19 cellular contexts compared by ENCODE assay signal in genomic region chr2:157231476-157231875, GRCh38. TPM values are rescaled to one million over a fixed set of nuclear protein-coding genes. Genes with fewer than 3 reads are reported as not detected.
DNase-seq lines count a peak whose midpoint lies in the region; ATAC-seq and TF ChIP-seq lines count a peak whose summit lies in the region.
"Had no signal": no experiment of that assay in that cellular context is flagged by ENCODE, and none has a peak within 500 bp of the region (broad histone marks: within the 10 kb centered on the region; RNA-seq: fewer than 3 reads in every experiment).

No MANE protein-coding gene starts in this region.

- no peak overlapping the region for H4K5ac ChIP-seq in IMR-90 (ENCODE audit: low read depth, low read length)

- dilution Hi-C loops in IMR-90 (cut with HindIII; ENCODE audit: low sequenced_read_pairs, unreplicated experiment), result no loop called here

- H3K9me3 Mint-ChIP-seq in Caco-2 (ENCODE audit: unreplicated experiment), result no peaks in the 10 kb centered on the region
- H3K9me3 Mint-ChIP-seq: H9 had no signal

- peaks cover 4 to 6% of the 10 kb centered on the region in 2 experiments; a peak in 1 of 4 replicates for H3K79me1 ChIP-seq in IMR-90 (ENCODE audit: low read depth in 1 of 2, low read length in 2 of 2)

- H2BK15ac ChIP-seq in IMR-90 (ENCODE audit: low read depth, low read length), result no peak overlapping the region

- H3K27ac Mint-ChIP-seq in Caco-2 (ENCODE audit: unreplicated experiment), result no peak overlapping the region
- H3K27ac Mint-ChIP-seq: H9, IgD-negative memory B cell had no signal

- H2AK5ac ChIP-seq in IMR-90 (ENCODE audit: low read depth, low read length), result no peak overlapping the region

- no peaks in the 10 kb centered on the region for H3K36me3 Mint-ChIP-seq in Caco-2 (ENCODE audit: insufficient read depth, unreplicated experiment)
- H3K36me3 Mint-ChIP-seq: CD4-positive, alpha-beta memory T cell; IgD-negative memory B cell had no signal

- H2AFZ ChIP-seq in IMR-90 (replicated peaks; ENCODE audit: low read length, poor library complexity), result no peak overlapping the region
- H2AFZ ChIP-seq in fibroblast of lung (ENCODE audit: low read length), result no peak overlapping the region

- no peak overlapping the region for H2BK20ac ChIP-seq in IMR-90 (ENCODE audit: low read depth, low read length)

- TF ChIP-seq RAD21 in IMR-90 (IDR thresholded peaks at IDR 0.05; ENCODE audit: low read length), result no peak

- ATAC-seq in IMR-90 (ENCODE audit: low read depth), result no peak; the same call in 1 of the 2 replicates
- ATAC-seq: GM12878 had no signal

- H3K4me3 Mint-ChIP-seq in Caco-2 (ENCODE audit: unreplicated experiment), result no peak overlapping the region
- H3K4me3 Mint-ChIP-seq: CD4-positive, alpha-beta memory T cell; H9; IgD-negative memory B cell had no signal

- H3K14ac ChIP-seq in IMR-90 (replicated peaks; ENCODE audit: low read depth, low read length), result no peak overlapping the region

- H3K23ac ChIP-seq in IMR-90 (ENCODE audit: low read depth, low read length), result no peak overlapping the region

- H3K9me3 ChIP-seq in IMR-90 (ENCODE audit: control insufficient read depth, insufficient read depth, low read length) (no peaks in the 10 kb centered on the region), fibroblast of lung (ENCODE audit: control insufficient read depth, insufficient read depth, low read depth, low read length) (no peaks in the 10 kb centered on the region), Caco-2 (no peaks in the 10 kb centered on the region)
- H3K9me3 ChIP-seq: BE2C had no signal

- peaks cover 14% of the 10 kb centered on the region for H3K4me1 ChIP-seq in IMR-90 (ENCODE audit: control insufficient read depth, insufficient read depth, low read length)
- peaks cover 16% of the 10 kb centered on the region for H3K4me1 ChIP-seq in fibroblast of lung (ENCODE audit: control insufficient read depth, extremely low read depth, insufficient read depth, low read length)
- H3K4me1 ChIP-seq in Caco-2, result no peaks in the 10 kb centered on the region
- H3K4me1 ChIP-seq: BE2C had no signal

- H3K79me2 ChIP-seq in fibroblast of lung (ENCODE audit: control insufficient read depth, insufficient read depth, low read length), result no peaks in the 10 kb centered on the region

- TF ChIP-seq POLR2A in IMR-90 (IDR thresholded peaks at IDR 0.05; ENCODE audit: low read depth, low read length), result no peak

- POLR2A ChIA-PET in IMR-90 (lab: Charles Lee; ENCODE audit: unreplicated experiment), result no interaction called here
- POLR2A ChIA-PET in Caco-2 (lab: Charles Lee), result no interaction called here

- H3K27ac ChIP-seq in IMR-90 (ENCODE audit: insufficient read depth, low read length), result no peak overlapping the region
- H3K27ac ChIP-seq in fibroblast of lung (ENCODE audit: insufficient read depth, low read length), result no peak overlapping the region
- H3K27ac ChIP-seq: C4-2B had no signal

- in situ Hi-C loops in IMR-90 (cut with MboI; ENCODE audit: low sequenced_read_pairs), result no loop called here

- no peaks in the 10 kb centered on the region for H4K20me1 ChIP-seq in IMR-90 (ENCODE audit: insufficient read depth, low read length)
- no peaks in the 10 kb centered on the region for H4K20me1 ChIP-seq in fibroblast of lung (ENCODE audit: control insufficient read depth, extremely low read depth, insufficient read depth, low read length)

- no TSS peak for BruUV-seq in IMR-90 (replicated peaks; lab: Mats Ljungman, UMichigan)
- no TSS peak for BruUV-seq in Caco-2 (replicated peaks; lab: Mats Ljungman, UMichigan)

- H3K9ac ChIP-seq in IMR-90 (ENCODE audit: low read depth, low read length), result no peak overlapping the region
- H3K9ac ChIP-seq in fibroblast of lung (ENCODE audit: insufficient read depth, low read length), result no peak overlapping the region

- peaks cover 4% of the 10 kb centered on the region for H3K27me3 Mint-ChIP-seq in Caco-2 (ENCODE audit: insufficient read depth, unreplicated experiment)
- H3K27me3 Mint-ChIP-seq: IgD-negative memory B cell had no signal

- no peak overlapping the region for H3K4ac ChIP-seq in IMR-90 (ENCODE audit: low read depth, low read length)

- H2BK5ac ChIP-seq in IMR-90 (ENCODE audit: low read depth, low read length, poor library complexity, severe bottlenecking), result peak overlapping the region; percentile 59

- no peaks in the 10 kb centered on the region for H3K4me1 Mint-ChIP-seq in Caco-2 (ENCODE audit: low read depth, unreplicated experiment)
- H3K4me1 Mint-ChIP-seq: CD4-positive, alpha-beta memory T cell; H9; IgD-negative memory B cell had no signal

- no peak overlapping the region for H2BK120ac ChIP-seq in IMR-90 (ENCODE audit: low read depth, low read length)

- DNase-seq in ELR (ENCODE audit: low read depth) (peak; percentile 3), IMR-90 (peak; percentile 46), fibroblast of lung (ENCODE audit: low read depth in 2 of 2) (peak in 1 of 2 donors; percentile 65), iris pigment epithelial cell (ENCODE audit: low read depth) (peak; percentile 45), Caco-2 (no peak), hippocampal formation (lab: John Stamatoyannopoulos, UW) (no peak), NCI-H2196 (lab: John Stamatoyannopoulos, UW; ENCODE audit: unreplicated experiment) (no peak)
- DNase-seq: ACHN, BE2C, DMS153, DMS79 treated with DMSO at 0.1 percent for 48 hours, GF-D8, GOT3, H9 had no signal

- no peak overlapping the region for H4K91ac ChIP-seq in IMR-90 (ENCODE audit: insufficient read depth, low read depth, low read length)

- H4K8ac ChIP-seq in IMR-90 (ENCODE audit: low read depth in 2 of 2, low read length in 2 of 2), result no peak overlapping the region; a peak in 1 of 4 replicates

- H3K9me1 ChIP-seq in IMR-90 (ENCODE audit: insufficient read depth, low read length), result peaks cover 3% of the 10 kb centered on the region

- no peaks in the 10 kb centered on the region for H3K36me3 ChIP-seq in IMR-90 (ENCODE audit: control insufficient read depth, insufficient read depth, low read length)
- no peaks in the 10 kb centered on the region for H3K36me3 ChIP-seq in fibroblast of lung (ENCODE audit: control insufficient read depth, insufficient read depth, low read length)
- H3K36me3 ChIP-seq in Caco-2 (ENCODE audit: control insufficient read depth, insufficient read depth, low read length), result no peaks in the 10 kb centered on the region
- H3K36me3 ChIP-seq: BE2C had no signal

- H3K4me3 ChIP-seq in IMR-90 (ENCODE audit: insufficient read depth, low read depth, low read length), result no peak overlapping the region
- no peak overlapping the region for H3K4me3 ChIP-seq in fibroblast of lung (replicated peaks in 1 of 4; ENCODE audit: control extremely low read depth in 1 of 4, insufficient read depth in 1 of 4, low read depth in 3 of 4, low read length in 4 of 4)
- H3K4me3 ChIP-seq in Caco-2 (ENCODE audit: low read depth, low read length), result no peak overlapping the region
- H3K4me3 ChIP-seq: GM12878 had no signal

- no peak overlapping the region for H3K18ac ChIP-seq in IMR-90 (ENCODE audit: low read depth, low read length)

- CTCF ChIA-PET in IMR-90 (lab: Yijun Ruan, JAX), result no interaction called here
- CTCF ChIA-PET in Caco-2 (lab: Charles Lee), result no interaction called here

- intact Hi-C loops in IMR-90 (cut with micrococcal nuclease) (no loop called here), Caco-2 (cut with micrococcal nuclease; ENCODE audit: unreplicated experiment) (no loop called here)

- H3K4me2 ChIP-seq in IMR-90 (ENCODE audit: low read depth, low read length), result no peak overlapping the region
- peak overlapping the region; percentile 11 for H3K4me2 ChIP-seq in fibroblast of lung (ENCODE audit: extremely low read depth, insufficient read depth, low read length)

- no peaks in the 10 kb centered on the region for H3K27me3 ChIP-seq in IMR-90 (ENCODE audit: control insufficient read depth, insufficient read depth, low read length)
- no peaks in the 10 kb centered on the region for H3K27me3 ChIP-seq in fibroblast of lung (ENCODE audit: control insufficient read depth, insufficient read depth, low read length)
- H3K27me3 ChIP-seq in Caco-2 (replicated peaks; ENCODE audit: control insufficient read depth, insufficient read depth, low read length), result no peaks in the 10 kb centered on the region
- H3K27me3 ChIP-seq: BE2C had no signal

- H2AK9ac ChIP-seq in IMR-90 (replicated peaks; ENCODE audit: low read depth, low read length, poor library complexity), result no peak overlapping the region

- no peak overlapping the region for H3K56ac ChIP-seq in IMR-90 (ENCODE audit: extremely low read depth, insufficient read depth, low read length)

- TF ChIP-seq CTCF in IMR-90 (conservative IDR thresholded peaks at IDR 0.05; ENCODE audit: low read depth, low read length) (no peak), fibroblast of lung (conservative IDR thresholded peaks at IDR 0.05 in 1 of 2, IDR thresholded peaks at IDR 0.05 in 1 of 2; ENCODE audit: low read depth in 1 of 2, low read length in 2 of 2) (no peak), Caco-2 (IDR thresholded peaks at IDR 0.05; ENCODE audit: insufficient read depth in 1 of 2, low read depth in 1 of 2, low read length in 1 of 2, severe bottlenecking in 1 of 2, unreplicated experiment in 1 of 2) (no peak)

TF ChIP-seq in IMR-90, 13 proteins besides CTCF, POLR2A, EP300 and RAD21:
- no peak for TF ChIP-seq BHLHE40 (IDR thresholded peaks at IDR 0.05; ENCODE audit: low read depth, low read length)
- TF ChIP-seq CEBPB (IDR thresholded peaks at IDR 0.05; ENCODE audit: low read depth, low read length), result peak; percentile 73

RNA-seq across cellular contexts. Expression of gene GALNT5, which starts 26.0 kb away (rescaled TPM):
- total RNA-seq in IMR-90 (2012; rRNA removed) (63.3 and 73.6 TPM in 2 replicates), fibroblast of lung (32.4 and 199 TPM in 2 replicates), Caco-2 (2022) (6.8 TPM in 2 replicates)
- polyA plus RNA-seq in IMR-90 (2012; rRNA removed) (28.9 and 36.3 TPM in 2 replicates), fibroblast of lung (51.5 and 63.7 TPM in 2 replicates)
- polyA plus RNA-seq in IMR-90 (2012; cell fraction: cytosol; rRNA removed), result 7.2 and 7.9 TPM in 2 replicates
- 4.0 and 36.8 TPM in 2 replicates for polyA plus RNA-seq in IMR-90 (2012; cell fraction: nucleus; rRNA removed; ENCODE audit: low replicate concordance)
- 42.5 and 54.5 TPM in 2 replicates for polyA plus RNA-seq in fibroblast of lung (2012)
- polyA minus RNA-seq in fibroblast of lung (ENCODE audit: low replicate concordance), result 12.8 and 17.8 TPM in 2 replicates
- total RNA-seq: A172; CD4-positive, alpha-beta memory T cell had no signal
- polyA plus RNA-seq: CD4-positive, alpha-beta memory T cell; IgD-negative memory B cell had no signal

Comparison
In these comparisons a context has a peak if more than half of its experiments do, and no peak if none do; other contexts are left out.
1. DNase-seq: peak in ELR (single experiment), IMR-90 (single experiment) and iris pigment epithelial cell (single experiment); none in Caco-2 (0 of 2), hippocampal formation (0 of 2) and NCI-H2196 (single experiment).